Comparison of ENCODE assay signal across 8 cellular contexts in genomic region chr3:31532587-31533168, GRCh38. TPM values are rescaled to one million over a fixed set of nuclear protein-coding genes. Genes with fewer than 3 reads are reported as not detected.
DNase-seq lines count a peak whose midpoint lies in the region; ATAC-seq, FAIRE-seq and TF ChIP-seq lines count a peak whose summit lies in the region.

Gene STT3B, plus strand, starts transcription at chr3:31532925. Its CDS starts 74 bp downstream, at chr3:31532999.

- intact Hi-C loops in left ventricle myocardium inferior (cut with micrococcal nuclease) (no loop called here), uterus (cut with DNase I; ENCODE audit: low total_unique reads) (no loop called here)

- H3K27me3 ChIP-seq in DND-41 (ENCODE audit: insufficient read depth, low read length, poor library complexity) (no peaks in the 10 kb centered on the region), left ventricle myocardium inferior (ENCODE audit: low read depth) (no peaks in the 10 kb centered on the region), uterus (no peaks in the 10 kb centered on the region)

- H3K4me1 ChIP-seq in DND-41 (ENCODE audit: insufficient read depth, low read length) (peaks cover 39% of the 10 kb centered on the region), left ventricle myocardium inferior (peaks cover 71% of the 10 kb centered on the region), uterus (peaks cover 0 to 3% of the 10 kb centered on the region in 2 donors)

- H3K9ac ChIP-seq in DND-41 (ENCODE audit: low read depth, low read length): peak within 1 kb of the TSS; percentile 94

- ATAC-seq in DND-41 (ENCODE audit: insufficient read depth, low read depth) (peak; percentile 68), GM21390 (IDR thresholded peaks at IDR 0.05; ENCODE audit: unreplicated experiment) (peak; percentile 50)
- ATAC-seq in activated naive CD8-positive, alpha-beta T cell treated with anti-CD3 and anti-CD28 coated beads, Interleukin-2, amount 50 U/mL, for 24 hours: peak; percentile 58

- H3K4me3 ChIP-seq in DND-41 (ENCODE audit: low read depth in 1 of 2, low read length in 2 of 2) (peak within 1 kb of the TSS; percentile 61 to 68), left ventricle myocardium inferior (peak within 1 kb of the TSS; percentile 87), uterus (peak within 1 kb of the TSS; percentile 80 to 100)

- DNase-seq in DND-41 (peak; percentile 90), HTR-8/SVneo (ENCODE audit: insufficient read length, low spot score) (peak; percentile 33), SK-MEL-5 (ENCODE audit: low read depth, low spot score) (peak; percentile 83), left ventricle myocardium inferior (peak; percentile 86), putamen (ENCODE audit: low spot score) (peak; percentile 86), uterus (peak in 1 of 2 donors; percentile 68)
- peak; percentile 82 for DNase-seq in activated naive CD8-positive, alpha-beta T cell treated with anti-CD3 and anti-CD28 coated beads, Interleukin-2, amount 50 U/mL, for 24 hours

- no peak for FAIRE-seq in HTR-8/SVneo (lab: Jason Lieb, UNC)

- H3K36me3 Mint-ChIP-seq in activated naive CD8-positive, alpha-beta T cell treated with anti-CD3 and anti-CD28 coated beads, Interleukin-2, amount 50 U/mL, for 24 hours (ENCODE audit: low read depth): peaks cover 15% of the 10 kb centered on the region

- peaks cover 75% of the 10 kb centered on the region for H3K79me2 ChIP-seq in DND-41 (ENCODE audit: insufficient read depth, low read length)

- H3K4me1 Mint-ChIP-seq in activated naive CD8-positive, alpha-beta T cell treated with anti-CD3 and anti-CD28 coated beads, Interleukin-2, amount 50 U/mL, for 24 hours: peaks cover 31% of the 10 kb centered on the region

- H3K27me3 Mint-ChIP-seq in activated naive CD8-positive, alpha-beta T cell treated with anti-CD3 and anti-CD28 coated beads, Interleukin-2, amount 50 U/mL, for 24 hours: no peaks in the 10 kb centered on the region

- no peaks in the 10 kb centered on the region for H3K9me3 ChIP-seq in DND-41 (ENCODE audit: insufficient read depth, low read length, severe bottlenecking)
- no peaks in the 10 kb centered on the region for H3K9me3 ChIP-seq in left ventricle myocardium inferior (replicated peaks)
- no peaks in the 10 kb centered on the region for H3K9me3 ChIP-seq in uterus

- no peak within 1 kb of the TSS for H3K4me3 Mint-ChIP-seq in activated naive CD8-positive, alpha-beta T cell treated with anti-CD3 and anti-CD28 coated beads, Interleukin-2, amount 50 U/mL, for 24 hours

- H3K27ac ChIP-seq in DND-41 (ENCODE audit: low read length) (peak within 1 kb of the TSS; percentile 99), left ventricle myocardium inferior (replicated peaks) (peak within 1 kb of the TSS; percentile 99), uterus (peak within 1 kb of the TSS; percentile 96 to 98)

- H3K36me3 ChIP-seq in DND-41 (ENCODE audit: insufficient read depth, low read length): peaks cover 28% of the 10 kb centered on the region
- no peaks in the 10 kb centered on the region for H3K36me3 ChIP-seq in left ventricle myocardium inferior
- H3K36me3 ChIP-seq in uterus: no peaks in the 10 kb centered on the region

- H3K9me3 Mint-ChIP-seq in activated naive CD8-positive, alpha-beta T cell treated with anti-CD3 and anti-CD28 coated beads, Interleukin-2, amount 50 U/mL, for 24 hours: no peaks in the 10 kb centered on the region

- TF ChIP-seq CTCF in DND-41 (IDR thresholded peaks at IDR 0.05; ENCODE audit: borderline replicate concordance, extremely low read depth, low read length, poor library complexity, severe bottlenecking) (peak; percentile 0), left ventricle myocardium inferior (IDR thresholded peaks at IDR 0.05; ENCODE audit: borderline replicate concordance) (no peak), uterus (IDR thresholded peaks at IDR 0.05) (no peak)

- H4K20me1 ChIP-seq in DND-41 (ENCODE audit: insufficient read depth, low read length): peaks cover 39% of the 10 kb centered on the region

- in situ Hi-C loops in SK-MEL-5 (cut with HindIII; ENCODE audit: low pct_unique_long_range_greater_than_20kb, low sequenced_read_pairs): no loop called here

- H3K4me2 ChIP-seq in DND-41 (ENCODE audit: insufficient read depth, low read length): peak within 1 kb of the TSS; percentile 78

- TF ChIP-seq POLR2A in uterus (IDR thresholded peaks at IDR 0.05): peak; percentile 86 to 90

- peak within 1 kb of the TSS; percentile 73 for H2AFZ ChIP-seq in DND-41 (ENCODE audit: low read depth, low read length)

- H3K27ac Mint-ChIP-seq in activated naive CD8-positive, alpha-beta T cell treated with anti-CD3 and anti-CD28 coated beads, Interleukin-2, amount 50 U/mL, for 24 hours: peak within 1 kb of the TSS; percentile 97

RNA-seq across cellular contexts. Expression of gene STT3B, which starts in this region (rescaled TPM):
- 187 and 198 TPM in 2 replicates for total RNA-seq in SK-MEL-5 (2014; rRNA removed; shearing (Covaris generic))
- polyA plus RNA-seq in SK-MEL-5 (2015; cell fraction: cytosol; rRNA removed): 129 and 173 TPM in 2 replicates
- polyA plus RNA-seq in SK-MEL-5 (2015; cell fraction: nucleus; rRNA removed): 162 and 170 TPM in 2 replicates
- total RNA-seq in left ventricle myocardium inferior (82.1 TPM), uterus (100 to 1,000 TPM in 2 of 4 donors, 10 to 100 TPM in 2; 57.1 to 233 (median 96.0) TPM)
